In genomic region chr18:7035807-7036206, GRCh38 we compare ENCODE assay signal across 21 cellular contexts.
"Had no signal": no experiment of that assay in that cellular context is flagged by ENCODE, and none has a peak within 500 bp of the region (broad histone marks: within the 10 kb centered on the region; RNA-seq: fewer than 3 reads in every experiment).

No MANE protein-coding gene starts in this region.

- H3K4me1 ChIP-seq: gastrocnemius medialis, lower lobe of right lung, parathyroid adenoma, stomach, upper lobe of right lung, uterus had no signal

- H3K36me3 ChIP-seq: gastrocnemius medialis, lower lobe of right lung, neutrophil, prostate gland, right atrium auricular region, sigmoid colon, stomach, thyroid gland, upper lobe of right lung, uterus had no signal

- H3K27ac Mint-ChIP-seq: memory B cell; natural killer cell; stimulated activated effector memory CD8-positive, alpha-beta T cell treated with anti-CD3 and anti-CD28 coated beads, Interleukin-12 subunit alpha, Interleukin-12 subunit beta, amount 100 ng/mL, for 72 hours had no signal

- H3K27me3 Mint-ChIP-seq: memory B cell had no signal

- H3K4me3 ChIP-seq: dorsolateral prefrontal cortex, gastrocnemius medialis, lower lobe of right lung, prostate gland, right atrium auricular region, sigmoid colon, stomach, thyroid gland, upper lobe of right lung, uterus had no signal

- H3K36me3 Mint-ChIP-seq: memory B cell; natural killer cell; stimulated activated effector memory CD8-positive, alpha-beta T cell treated with anti-CD3 and anti-CD28 coated beads, Interleukin-12 subunit alpha, Interleukin-12 subunit beta, amount 100 ng/mL, for 72 hours had no signal

- H3K4me3 Mint-ChIP-seq: memory B cell; natural killer cell; stimulated activated effector memory CD8-positive, alpha-beta T cell treated with anti-CD3 and anti-CD28 coated beads, Interleukin-12 subunit alpha, Interleukin-12 subunit beta, amount 100 ng/mL, for 72 hours had no signal

- H3K9me3 ChIP-seq: gastrocnemius medialis, lower lobe of right lung, neutrophil, prostate gland, right atrium auricular region, sigmoid colon, stomach, thyroid gland, upper lobe of right lung, uterus had no signal

- H3K27me3 ChIP-seq: gastrocnemius medialis, right atrium auricular region, sigmoid colon, stomach, thyroid gland, upper lobe of right lung, uterus had no signal

- H3K4me1 Mint-ChIP-seq: memory B cell, natural killer cell had no signal

- DNase-seq: dorsolateral prefrontal cortex; effector CD4-positive, alpha-beta T cell; foreskin fibroblast; gastrocnemius medialis; left ventricle myocardium superior; lower lobe of right lung; natural killer cell; sigmoid colon; stimulated activated CD4-positive, alpha-beta T cell treated with anti-CD3 and anti-CD28 coated beads, Interleukin-2, amount 100 ng/mL, for 24 hours; stimulated activated CD4-positive, alpha-beta T cell treated with anti-CD3 and anti-CD28 coated beads, Interleukin-4, amount 100 ng/mL, for 24 hours; stimulated activated naive CD4-positive, alpha-beta T cell treated with Interleukin-2 at 50 U/mL for 16 hours; stomach; thyroid gland; upper lobe of right lung; uterus had no signal

- H3K9me3 Mint-ChIP-seq: memory B cell; natural killer cell; stimulated activated effector memory CD8-positive, alpha-beta T cell treated with anti-CD3 and anti-CD28 coated beads, Interleukin-12 subunit alpha, Interleukin-12 subunit beta, amount 100 ng/mL, for 72 hours had no signal

- ATAC-seq: gastrocnemius medialis; left ventricle myocardium superior; lower lobe of right lung; natural killer cell; stimulated activated effector memory CD8-positive, alpha-beta T cell treated with anti-CD3 and anti-CD28 coated beads, Interleukin-12 subunit alpha, Interleukin-12 subunit beta, amount 100 ng/mL, for 72 hours; upper lobe of right lung had no signal
